In genomic region chr1:16797065-16797464, GRCh38 we compare ENCODE assay signal across 2 cellular contexts. TPM values are rescaled to one million over a fixed set of nuclear protein-coding genes. Genes with fewer than 3 reads are reported as not detected.
"Had no signal": no experiment of that assay in that cellular context is flagged by ENCODE, and none has a peak within 500 bp of the region (broad histone marks: within the 10 kb centered on the region; RNA-seq: fewer than 3 reads in every experiment).

No MANE protein-coding gene starts in this region.

RNA-seq across cellular contexts. Expression of gene RNU1-4, which starts 56.7 kb away (rescaled TPM):
- polyA plus RNA-seq: IMR-90, SK-N-SH had no signal
